Comparison of ENCODE assay signal across 28 cellular contexts in genomic region chr3:8563146-8563545, GRCh38.
"Had no signal": no experiment of that assay in that cellular context is flagged by ENCODE, and none has a peak within 500 bp of the region (broad histone marks: within the 10 kb centered on the region; RNA-seq: fewer than 3 reads in every experiment).

No MANE protein-coding gene starts in this region.

- H3K27me3 ChIP-seq: breast epithelium, gastroesophageal sphincter, spleen had no signal

- H3K9me3 Mint-ChIP-seq: activated naive CD4-positive, alpha-beta T cell treated with anti-CD3 and anti-CD28 coated beads for 36 hours; activated naive CD8-positive, alpha-beta T cell treated with anti-CD3 and anti-CD28 coated beads, Interleukin-2, amount 10 ng/mL, durations not matched to agents 7 days and 5 days; activated T-helper 1 cell treated with anti-CD3 and anti-CD28 coated beads, Interleukin-12 subunit alpha, Interleukin-12 subunit beta, Interleukin-2, Interleukin-4 antibody, amounts not matched to agents 30 ng/mL and 10 ng/mL and 1 ng/mL, durations not matched to agents 14 hours and 24 hours and 36 hours; dendritic cell treated with granulocyte-macrophage colony-stimulating factor and Interleukin-4, amounts not matched to agents 40 ng/mL and 50 ng/mL, for 4 days; natural killer cell treated with Interleukin-12 subunit alpha and Interleukin-12 subunit beta and Interleukin-15 and Interleukin-18, amount 100 ng/mL, for 72 hours; T-helper 1 cell treated with Interleukin-12 subunit alpha and Interleukin-12 subunit beta and Interleukin-4 antibody, amounts not matched to agents 30 μg/mL and 1 μg/mL, for 36 hours had no signal

- H3K36me3 ChIP-seq: breast epithelium had no signal

- H3K9me3 ChIP-seq: breast epithelium, gastroesophageal sphincter, lower lobe of right lung, SK-N-SH, spleen had no signal

- H3K27ac Mint-ChIP-seq: activated naive CD4-positive, alpha-beta T cell treated with anti-CD3 and anti-CD28 coated beads for 36 hours; activated naive CD8-positive, alpha-beta T cell treated with anti-CD3 and anti-CD28 coated beads, Interleukin-2, amount 10 ng/mL, durations not matched to agents 7 days and 5 days; activated T-helper 1 cell treated with anti-CD3 and anti-CD28 coated beads, Interleukin-12 subunit alpha, Interleukin-12 subunit beta, Interleukin-2, Interleukin-4 antibody, amounts not matched to agents 30 ng/mL and 10 ng/mL and 1 ng/mL, durations not matched to agents 14 hours and 24 hours and 36 hours; dendritic cell treated with granulocyte-macrophage colony-stimulating factor and Interleukin-4, amounts not matched to agents 40 ng/mL and 50 ng/mL, for 4 days; natural killer cell treated with Interleukin-12 subunit alpha and Interleukin-12 subunit beta and Interleukin-15 and Interleukin-18, amount 100 ng/mL, for 72 hours; progenitor cell of endocrine pancreas; T-helper 1 cell treated with Interleukin-12 subunit alpha and Interleukin-12 subunit beta and Interleukin-4 antibody, amounts not matched to agents 30 μg/mL and 1 μg/mL, for 36 hours had no signal

- DNase-seq: activated CD4-positive, alpha-beta T cell treated with anti-CD3 and anti-CD28 coated beads for 48 hours; activated CD4-positive, alpha-beta T cell treated with anti-CD3 and anti-CD28 coated beads, Interleukin-2, amount 50 U/mL, for 48 hours; activated CD8-positive, alpha-beta memory T cell treated with anti-CD3 and anti-CD28 coated beads for 24 hours; activated CD8-positive, alpha-beta memory T cell treated with anti-CD3 and anti-CD28 coated beads, Interleukin-2, amount 50 U/mL, for 4 hours; activated effector memory CD4-positive, alpha-beta T cell treated with anti-CD3 and anti-CD28 coated beads, Interleukin-2, amount 50 U/mL, for 16 hours; activated naive CD4-positive, alpha-beta T cell treated with anti-CD3 and anti-CD28 coated beads for 36 hours; activated naive CD8-positive, alpha-beta T cell treated with anti-CD3 and anti-CD28 coated beads, Interleukin-2, amount 10 ng/mL, durations not matched to agents 7 days and 5 days; activated T-cell treated with anti-CD3 and anti-CD28 coated beads, Interleukin-2, amount 50 U/mL, for 1 hour; central memory CD4-positive, alpha-beta T cell; effector CD4-positive, alpha-beta T cell; lower lobe of right lung; mesendoderm; retina; SK-N-SH; spleen; stimulated activated naive CD4-positive, alpha-beta T cell; SW 1271; T-helper 9 cell had no signal

- H3K36me3 Mint-ChIP-seq: activated naive CD8-positive, alpha-beta T cell treated with anti-CD3 and anti-CD28 coated beads, Interleukin-2, amount 10 ng/mL, durations not matched to agents 7 days and 5 days; natural killer cell treated with Interleukin-12 subunit alpha and Interleukin-12 subunit beta and Interleukin-15 and Interleukin-18, amount 100 ng/mL, for 72 hours had no signal

- FAIRE-seq: endometrium, TTC549 had no signal

- H3K27me3 Mint-ChIP-seq: dendritic cell treated with granulocyte-macrophage colony-stimulating factor and Interleukin-4, amounts not matched to agents 40 ng/mL and 50 ng/mL, for 4 days; progenitor cell of endocrine pancreas had no signal

- H3K4me1 ChIP-seq: breast epithelium, gastroesophageal sphincter had no signal

- H3K4me3 Mint-ChIP-seq: activated naive CD4-positive, alpha-beta T cell treated with anti-CD3 and anti-CD28 coated beads for 36 hours; activated naive CD8-positive, alpha-beta T cell treated with anti-CD3 and anti-CD28 coated beads, Interleukin-2, amount 10 ng/mL, durations not matched to agents 7 days and 5 days; activated T-helper 1 cell treated with anti-CD3 and anti-CD28 coated beads, Interleukin-12 subunit alpha, Interleukin-12 subunit beta, Interleukin-2, Interleukin-4 antibody, amounts not matched to agents 30 ng/mL and 10 ng/mL and 1 ng/mL, durations not matched to agents 14 hours and 24 hours and 36 hours; dendritic cell treated with granulocyte-macrophage colony-stimulating factor and Interleukin-4, amounts not matched to agents 40 ng/mL and 50 ng/mL, for 4 days; natural killer cell treated with Interleukin-12 subunit alpha and Interleukin-12 subunit beta and Interleukin-15 and Interleukin-18, amount 100 ng/mL, for 72 hours; T-helper 1 cell treated with Interleukin-12 subunit alpha and Interleukin-12 subunit beta and Interleukin-4 antibody, amounts not matched to agents 30 μg/mL and 1 μg/mL, for 36 hours had no signal

- H3K9ac ChIP-seq: SK-N-SH had no signal

- H3K4me1 Mint-ChIP-seq: activated naive CD8-positive, alpha-beta T cell treated with anti-CD3 and anti-CD28 coated beads, Interleukin-2, amount 10 ng/mL, durations not matched to agents 7 days and 5 days had no signal

- H3K27ac ChIP-seq: breast epithelium, VCaP had no signal

- H3K4me2 ChIP-seq: SK-N-SH had no signal

- H3K4me3 ChIP-seq: breast epithelium, gastroesophageal sphincter, lower lobe of right lung, spleen had no signal

- ATAC-seq: gastroesophageal sphincter; lower lobe of right lung; natural killer cell treated with Interleukin-12 subunit alpha and Interleukin-12 subunit beta and Interleukin-15 and Interleukin-18, amount 100 ng/mL, for 72 hours had no signal
